14 cellular contexts compared by ENCODE assay signal in the genomic region with DNA sequence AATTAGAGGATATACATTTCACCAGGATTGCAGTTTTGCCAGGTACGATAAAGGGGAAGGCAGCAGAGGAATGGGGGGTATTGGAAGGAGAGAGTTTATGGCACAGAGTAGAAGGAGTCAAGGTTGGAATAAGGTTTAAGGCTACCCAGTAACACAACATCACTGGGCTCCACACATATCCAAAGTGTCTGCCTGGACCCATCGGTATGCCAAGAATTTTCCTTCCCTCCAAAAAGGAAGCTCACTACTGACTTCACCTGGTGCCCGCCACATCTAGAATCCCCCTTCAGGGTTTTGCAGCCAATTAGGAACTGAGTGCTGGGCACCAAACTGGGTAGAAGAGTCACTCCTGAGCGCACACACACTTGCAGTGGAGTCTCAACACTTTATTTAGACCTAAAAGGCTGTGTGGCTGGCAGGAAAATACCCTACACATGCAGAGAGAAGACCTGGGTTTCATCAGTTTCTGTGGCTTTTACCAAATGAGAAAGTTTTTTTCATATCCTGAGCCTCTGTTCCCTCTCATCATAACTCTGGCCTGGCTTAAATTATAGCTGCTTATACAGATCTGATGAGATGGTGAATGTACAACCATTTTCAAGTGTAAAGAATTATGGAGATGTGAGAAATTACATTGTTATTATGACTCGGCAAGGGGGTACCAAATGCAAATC.
A peak's percentile ranks its signal among the peaks of the same experiment; 100 is the strongest.
DNase-seq lines count a peak whose midpoint lies in the region; ATAC-seq and TF ChIP-seq lines count a peak whose summit lies in the region.
"Had no signal": no experiment of that assay in that cellular context is flagged by ENCODE, and none has a peak within 500 bp of the region (broad histone marks: within the 10 kb centered on the region; RNA-seq: fewer than 3 reads in every experiment).

No MANE protein-coding gene starts in this region.

- peak overlapping the region; percentile 31 for H3K4me3 Mint-ChIP-seq in activated CD4-positive, alpha-beta T cell treated with anti-CD3 and anti-CD28 coated beads, Interleukin-2, amount 10 ng/mL, durations not matched to agents 24 days and 14 days
- H3K4me3 Mint-ChIP-seq in activated T-helper 17 cell treated with anti-CD3 and anti-CD28 coated beads, Interleukin-2, amount 50 U/mL, for 72 hours, result peak overlapping the region; percentile 6
- no peak overlapping the region for H3K4me3 Mint-ChIP-seq in CD8-positive, alpha-beta T cell
- H3K4me3 Mint-ChIP-seq: activated naive CD4-positive, alpha-beta T cell treated with anti-CD3 and anti-CD28 coated beads, Interleukin-2, amount 50 U/mL, for 24 hours had no signal

- WGBS in spleen, 5 donors, result 55 to 71% (median 65%) methylated on average over 5 of the region's 5 CpGs

- no peaks in the 10 kb centered on the region for H3K79me2 ChIP-seq in Karpas-422 (ENCODE audit: low read length)

- H3K9ac ChIP-seq in Karpas-422 (ENCODE audit: low read length), result peak overlapping the region; percentile 74

- ATAC-seq in activated T-helper 17 cell treated with anti-CD3 and anti-CD28 coated beads, Interleukin-2, amount 50 U/mL, for 72 hours (replicated peaks), result peak; percentile 80
- no peak for ATAC-seq in CD8-positive, alpha-beta T cell
- no peak for ATAC-seq in GM21367 (IDR thresholded peaks at IDR 0.05; ENCODE audit: unreplicated experiment)

- H3K9me3 ChIP-seq in Karpas-422 (ENCODE audit: low read length) (no peaks in the 10 kb centered on the region), spleen (no peaks in the 10 kb centered on the region)
- no peaks in the 10 kb centered on the region for H3K9me3 ChIP-seq in CD8-positive, alpha-beta T cell (ENCODE audit: low read length)

- H3K4me3 ChIP-seq in Karpas-422 (ENCODE audit: low read length), result peak overlapping the region; percentile 14
- H3K4me3 ChIP-seq in spleen, result peak overlapping the region in 1 of 8 donors; percentile 24
- H3K4me3 ChIP-seq in CD8-positive, alpha-beta T cell (ENCODE audit: low read depth, low read length), result no peak overlapping the region
- H3K4me3 ChIP-seq: PC-9 had no signal

- DNase-seq in activated CD4-positive, alpha-beta T cell treated with anti-CD3 and anti-CD28 coated beads, Interleukin-2, amount 10 ng/mL, durations not matched to agents 24 days and 14 days, result peak; percentile 74
- no peak for DNase-seq in activated CD4-positive, alpha-beta T cell treated with anti-CD3 and anti-CD28 coated beads for 1 hour
- DNase-seq in Karpas-422 (peak; percentile 90), spleen (no peak), NCI-H128 (lab: John Stamatoyannopoulos, UW; ENCODE audit: unreplicated experiment) (no peak)
- DNase-seq in CD8-positive, alpha-beta T cell, result no peak
- DNase-seq: ACHN, Calu3, erythroblast, HCEC 1CT, PC-9 had no signal

- no peaks in the 10 kb centered on the region for H4K20me1 ChIP-seq in Karpas-422 (ENCODE audit: insufficient read depth, low read depth, low read length)

- no peak overlapping the region for H2AFZ ChIP-seq in Karpas-422 (ENCODE audit: low read length)
- H2AFZ ChIP-seq: PC-9 had no signal

- intact Hi-C loops in activated CD4-positive, alpha-beta T cell treated with anti-CD3 and anti-CD28 coated beads, Interleukin-2, amount 10 ng/mL, durations not matched to agents 24 days and 14 days (cut with micrococcal nuclease), result loop anchor here (1.0 to 2.0 kb wide), 4 partner anchors 13 to 44 kb away; no protein-coding TSS in a partner anchor
- intact Hi-C loops in spleen (cut with DNase I; ENCODE audit: low total_unique reads), result no loop called here
- intact Hi-C loops in CD8-positive, alpha-beta T cell (cut with DNase I, micrococcal nuclease), result no loop called here

- H3K9me3 Mint-ChIP-seq in activated CD4-positive, alpha-beta T cell treated with anti-CD3 and anti-CD28 coated beads, Interleukin-2, amount 10 ng/mL, durations not matched to agents 24 days and 14 days, result no peaks in the 10 kb centered on the region
- H3K9me3 Mint-ChIP-seq in activated T-helper 17 cell treated with anti-CD3 and anti-CD28 coated beads, Interleukin-2, amount 50 U/mL, for 72 hours, result no peaks in the 10 kb centered on the region
- H3K9me3 Mint-ChIP-seq in CD8-positive, alpha-beta T cell, result no peaks in the 10 kb centered on the region
- H3K9me3 Mint-ChIP-seq: activated naive CD4-positive, alpha-beta T cell treated with anti-CD3 and anti-CD28 coated beads, Interleukin-2, amount 50 U/mL, for 24 hours had no signal

- peaks cover 1% of the 10 kb centered on the region for H3K36me3 Mint-ChIP-seq in activated CD4-positive, alpha-beta T cell treated with anti-CD3 and anti-CD28 coated beads, Interleukin-2, amount 10 ng/mL, durations not matched to agents 24 days and 14 days (ENCODE audit: low read depth)
- H3K36me3 Mint-ChIP-seq in activated T-helper 17 cell treated with anti-CD3 and anti-CD28 coated beads, Interleukin-2, amount 50 U/mL, for 72 hours (ENCODE audit: low read depth), result no peaks in the 10 kb centered on the region
- H3K36me3 Mint-ChIP-seq in CD8-positive, alpha-beta T cell, result no peaks in the 10 kb centered on the region
- H3K36me3 Mint-ChIP-seq: activated naive CD4-positive, alpha-beta T cell treated with anti-CD3 and anti-CD28 coated beads, Interleukin-2, amount 50 U/mL, for 24 hours had no signal

- no peak for TF ChIP-seq CTCF in spleen (IDR thresholded peaks at IDR 0.05 in 8 of 11, conservative IDR thresholded peaks at IDR 0.05 in 3 of 11)
- no peak for TF ChIP-seq CTCF in CD8-positive, alpha-beta T cell (IDR thresholded peaks at IDR 0.05)

- no peak for TF ChIP-seq POLR2A in spleen (IDR thresholded peaks at IDR 0.05)

- CTCF ChIA-PET in CD8-positive, alpha-beta T cell (lab: Charles Lee), result interaction anchor here (0.7 to 2.5 kb wide), 2 partner anchors 42 to 223 kb away, joined by 3 to 10 read pairs; no protein-coding TSS in a partner anchor

- H3K27ac Mint-ChIP-seq in activated CD4-positive, alpha-beta T cell treated with anti-CD3 and anti-CD28 coated beads, Interleukin-2, amount 10 ng/mL, durations not matched to agents 24 days and 14 days, result no peak overlapping the region
- H3K27ac Mint-ChIP-seq in activated T-helper 17 cell treated with anti-CD3 and anti-CD28 coated beads, Interleukin-2, amount 50 U/mL, for 72 hours, result peak overlapping the region; percentile 49
- H3K27ac Mint-ChIP-seq in CD8-positive, alpha-beta T cell, result no peak overlapping the region
- H3K27ac Mint-ChIP-seq: activated naive CD4-positive, alpha-beta T cell treated with anti-CD3 and anti-CD28 coated beads, Interleukin-2, amount 50 U/mL, for 24 hours had no signal

- POLR2A ChIA-PET in CD8-positive, alpha-beta T cell (lab: Charles Lee), result no interaction called here

- H3K27me3 ChIP-seq in Karpas-422 (ENCODE audit: low read length) (no peaks in the 10 kb centered on the region), spleen (replicated peaks in 1 of 7) (no peaks in the 10 kb centered on the region)
- no peaks in the 10 kb centered on the region for H3K27me3 ChIP-seq in CD8-positive, alpha-beta T cell (ENCODE audit: insufficient read depth, low read length)

- H3K4me1 Mint-ChIP-seq in activated CD4-positive, alpha-beta T cell treated with anti-CD3 and anti-CD28 coated beads, Interleukin-2, amount 10 ng/mL, durations not matched to agents 24 days and 14 days, result peaks cover 12% of the 10 kb centered on the region
- H3K4me1 Mint-ChIP-seq in activated T-helper 17 cell treated with anti-CD3 and anti-CD28 coated beads, Interleukin-2, amount 50 U/mL, for 72 hours, result peaks cover 6% of the 10 kb centered on the region
- peaks cover 25% of the 10 kb centered on the region for H3K4me1 Mint-ChIP-seq in CD8-positive, alpha-beta T cell (ENCODE audit: low read depth)

- H3K4me1 ChIP-seq in Karpas-422 (ENCODE audit: low read length) (peaks cover 99% of the 10 kb centered on the region), spleen (peaks cover 4 to 74% (median 26%) of the 10 kb centered on the region in 6 donors)
- H3K4me1 ChIP-seq in CD8-positive, alpha-beta T cell (ENCODE audit: insufficient read depth, low read length), result peaks cover 22% of the 10 kb centered on the region

- peaks cover 6% of the 10 kb centered on the region for H3K27me3 Mint-ChIP-seq in activated CD4-positive, alpha-beta T cell treated with anti-CD3 and anti-CD28 coated beads, Interleukin-2, amount 10 ng/mL, durations not matched to agents 24 days and 14 days
- H3K27me3 Mint-ChIP-seq in activated T-helper 17 cell treated with anti-CD3 and anti-CD28 coated beads, Interleukin-2, amount 50 U/mL, for 72 hours, result peaks cover 3% of the 10 kb centered on the region
- no peaks in the 10 kb centered on the region for H3K27me3 Mint-ChIP-seq in CD8-positive, alpha-beta T cell (ENCODE audit: low read depth)
- H3K27me3 Mint-ChIP-seq: activated naive CD4-positive, alpha-beta T cell treated with anti-CD3 and anti-CD28 coated beads, Interleukin-2, amount 50 U/mL, for 24 hours had no signal

- no peaks in the 10 kb centered on the region for H3K9me2 ChIP-seq in Karpas-422 (replicated peaks; ENCODE audit: insufficient read depth, low read length)

- H3K4me2 ChIP-seq in Karpas-422 (ENCODE audit: low read depth, low read length, poor library complexity, severe bottlenecking), result peak overlapping the region; percentile 66
- H3K4me2 ChIP-seq: PC-9 had no signal

- peak overlapping the region; percentile 97 for H3K27ac ChIP-seq in Karpas-422 (ENCODE audit: low read length)
- peak overlapping the region in 7 of 8 donors; percentile 48 to 88 (median 73) for H3K27ac ChIP-seq in spleen
- H3K27ac ChIP-seq in CD8-positive, alpha-beta T cell (ENCODE audit: low read depth, low read length), result no peak overlapping the region
- H3K27ac ChIP-seq: PC-9 had no signal

- H3K36me3 ChIP-seq in Karpas-422 (ENCODE audit: insufficient read depth, low read length) (0 out of 2 replicates have a peak, but pooled peaks cover 7% of the 10 kb centered on the region), spleen (no peaks in the 10 kb centered on the region)
- H3K36me3 ChIP-seq in CD8-positive, alpha-beta T cell (ENCODE audit: insufficient read depth, low read length), result no peaks in the 10 kb centered on the region

Comparison
In these comparisons a context has a peak if more than half of its experiments do, and no peak if none do; other contexts are left out.
1. DNase-seq: peak in activated CD4-positive, alpha-beta T cell treated with anti-CD3 and anti-CD28 coated beads, Interleukin-2, amount 10 ng/mL, durations not matched to agents 24 days and 14 days (single experiment) and Karpas-422 (single experiment); none in activated CD4-positive, alpha-beta T cell treated with anti-CD3 and anti-CD28 coated beads for 1 hour (single experiment), spleen (single experiment), CD8-positive, alpha-beta T cell (0 of 7) and NCI-H128 (single experiment).